In genomic region chr4:41217020-41217333, GRCh38 we compare ENCODE assay signal across 1 cellular context.
TF ChIP-seq lines count a peak whose summit lies in the region.

No MANE protein-coding gene starts in this region.

TF ChIP-seq in SK-N-SH, 30 proteins besides CTCF, POLR2A, EP300 and RAD21 (continued from another document):
- TF ChIP-seq REST (IDR thresholded peaks at IDR 0.05; ENCODE audit: low read depth, low read length) (no peak), ELF1 (IDR thresholded peaks at IDR 0.05) (no peak), TAF1 (IDR thresholded peaks at IDR 0.05; ENCODE audit: borderline replicate concordance, low read depth, low read length) (no peak), ZBTB33 (IDR thresholded peaks at IDR 0.05; ENCODE audit: borderline replicate concordance, low read depth) (no peak), MEF2A (IDR thresholded peaks at IDR 0.05; ENCODE audit: borderline replicate concordance, low read depth) (no peak), PBX3 (IDR thresholded peaks at IDR 0.05) (no peak), MAX (IDR thresholded peaks at IDR 0.05; ENCODE audit: low read depth) (no peak), RCOR1 (IDR thresholded peaks at IDR 0.05; ENCODE audit: low read length) (no peak), JUND (IDR thresholded peaks at IDR 0.05) (no peak), SIN3A (IDR thresholded peaks at IDR 0.05; ENCODE audit: borderline replicate concordance, low read depth, low read length) (no peak), GABPA (IDR thresholded peaks at IDR 0.05; ENCODE audit: low read depth) (no peak)
TF ChIP-seq in SK-N-SH: peak in this region for 0.
